ENCODE assay signal across 3 cellular contexts in the genomic region with DNA sequence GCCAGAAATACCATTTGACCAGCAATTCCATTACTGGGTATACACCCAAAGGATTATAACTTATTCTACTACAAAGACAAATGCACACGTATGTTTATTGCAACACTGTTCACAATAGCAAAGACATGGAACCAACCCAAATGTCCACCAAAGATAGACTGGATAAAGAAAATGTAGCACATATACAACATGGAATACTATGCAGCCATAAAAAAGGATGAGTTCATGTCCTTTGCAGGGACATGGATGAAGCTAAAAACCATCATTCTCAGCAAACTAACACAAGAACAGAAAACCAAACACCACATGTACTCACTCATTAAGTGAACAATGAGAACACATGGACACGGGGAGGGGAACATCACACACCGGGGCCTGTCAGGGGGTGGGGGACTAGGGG. TPM values are rescaled to one million over a fixed set of nuclear protein-coding genes. Genes with fewer than 3 reads are reported as not detected.
DNase-seq lines count a peak whose midpoint lies in the region; ATAC-seq, FAIRE-seq and TF ChIP-seq lines count a peak whose summit lies in the region.
"Not testable (repeated sequence)": the region's sequence is repeated elsewhere in the genome, so short reads cannot be mapped to it uniquely, and the experiment has no call there.

No MANE protein-coding gene starts in this region.

- POLR2A ChIA-PET in A549 (lab: Yijun Ruan, JAX); HEK293 (lab: Yijun Ruan, JAX); K562 (lab: Yijun Ruan, JAX): not testable (repeated sequence)

- TF ChIP-seq EP300 in A549 (IDR thresholded peaks at IDR 0.05); K562 (IDR thresholded peaks at IDR 0.05; ENCODE audit: low read length): not testable (repeated sequence)

- ATAC-seq in A549, K562: not testable (repeated sequence)

- DNase-seq in A549 (ENCODE audit: low read depth in 1 of 2, low spot score in 1 of 2); K562 (ENCODE audit: extremely low read depth in 1 of 4, low spot score in 3 of 4): not testable (repeated sequence)

- not testable (repeated sequence) for H3K4me3 ChIP-seq in A549; HEK293 (ENCODE audit: low read depth, low read length); K562

- BruUV-seq in K562 (replicated peaks; lab: Mats Ljungman, UMichigan), result not testable (repeated sequence)

- H3K9ac ChIP-seq in K562 (ENCODE audit: insufficient read depth in 1 of 2, low read depth in 2 of 2, low read length in 2 of 2), result not testable (repeated sequence)

- H4K20me1 ChIP-seq in K562 (replicated peaks; ENCODE audit: control insufficient read depth, insufficient read depth, low read length), result not testable (repeated sequence)

- H3K9me1 ChIP-seq in K562 (ENCODE audit: control insufficient read depth, insufficient read depth, low read length), result not testable (repeated sequence)

- H3K36me3 ChIP-seq in HEK293 (ENCODE audit: control insufficient read depth in 2 of 2, insufficient read depth in 1 of 2, low read length in 2 of 2), result peaks cover 11 to 45% of the 10 kb centered on the region in 2 experiments
- H3K36me3 ChIP-seq in K562 (ENCODE audit: control insufficient read depth, insufficient read depth, low read length), result not testable (repeated sequence)

- H3K79me2 ChIP-seq in K562 (ENCODE audit: control insufficient read depth, insufficient read depth, low read length), result not testable (repeated sequence)

- not testable (repeated sequence) for TF ChIP-seq RAD21 in A549 (conservative IDR thresholded peaks at IDR 0.05 in 1 of 2, IDR thresholded peaks at IDR 0.05 in 1 of 2); K562 (CRISPR knock-in tag; conservative IDR thresholded peaks at IDR 0.05 in 1 of 2, IDR thresholded peaks at IDR 0.05 in 1 of 2)

- H3K4me1 ChIP-seq in A549; HEK293 (ENCODE audit: control insufficient read depth, insufficient read depth, low read length); K562 (replicated peaks in 1 of 2; ENCODE audit: control insufficient read depth in 2 of 2, insufficient read depth in 2 of 2, low read length in 2 of 2): not testable (repeated sequence)

- H3K27ac ChIP-seq in A549; HEK293 (ENCODE audit: extremely low read depth, low read depth, low read length); K562 (ENCODE audit: extremely low read depth, low read depth, low read length): not testable (repeated sequence)

- TF ChIP-seq POLR2A in A549 (IDR thresholded peaks at IDR 0.05; ENCODE audit: low read length); K562 (conservative IDR thresholded peaks at IDR 0.05): not testable (repeated sequence)

- H3K4me2 ChIP-seq in A549; K562 (ENCODE audit: insufficient read depth, low read length): not testable (repeated sequence)

- H3K27me3 ChIP-seq in K562 (ENCODE audit: control insufficient read depth in 2 of 2, insufficient read depth in 2 of 2, low read length in 2 of 2), result not testable (repeated sequence)

- CTCF ChIA-PET in A549 (lab: Yijun Ruan, JAX); HEK293 (lab: Yijun Ruan, JAX); K562 (lab: Yijun Ruan, JAX; ENCODE audit: low intra/inter-chr PET ratio): not testable (repeated sequence)

- not testable (repeated sequence) for H2AFZ ChIP-seq in K562 (ENCODE audit: low read depth, low read length)

- TF ChIP-seq CTCF in A549 (IDR thresholded peaks at IDR 0.05); HEK293 (tag by site-specific recombination; IDR thresholded peaks at IDR 0.05); K562 (IDR thresholded peaks at IDR 0.05 in 2 of 3, conservative IDR thresholded peaks at IDR 0.05 in 1 of 3; ENCODE audit: insufficient read depth in 2 of 3, low read depth in 1 of 3, low read length in 3 of 3): not testable (repeated sequence)

- H3K9me3 ChIP-seq in A549, result peaks cover 11% of the 10 kb centered on the region; the same call in 2 of the 3 replicates
- H3K9me3 ChIP-seq in HEK293 (ENCODE audit: control insufficient read depth, insufficient read depth, low read depth, low read length); K562 (replicated peaks; ENCODE audit: control insufficient read depth, insufficient read depth, low read depth, low read length): not testable (repeated sequence)

- intact Hi-C loops in K562 (cut with micrococcal nuclease), result not testable (repeated sequence)

- FAIRE-seq in A549 (lab: Jason Lieb, UNC); K562 (lab: Jason Lieb, UNC): not testable (repeated sequence)

- WGBS in A549 (ENCODE audit: missing lambda C conversion rate), result 84% methylated on average over 3 of the region's 3 CpGs
- 83% methylated on average over 3 of the region's 3 CpGs for WGBS in K562 (ENCODE audit: insufficient coverage, low coverage, missing lambda C conversion rate)

- in situ Hi-C loops in K562 (cut with MboI), result loop anchor here (25.0 kb wide), 1 partner anchor 439 kb away; a partner anchor contains a TSS

TF ChIP-seq in A549, 52 proteins besides CTCF, POLR2A, EP300 and RAD21:
- TF ChIP-seq KDM1A (IDR thresholded peaks at IDR 0.05; ENCODE audit: low read depth), result peak; percentile 52; the same call in 1 of the 2 replicates

TF ChIP-seq in HEK293, 187 proteins besides CTCF, POLR2A, EP300 and RAD21:
- peak; percentile 77 for TF ChIP-seq ZNF146 (tag by site-specific recombination; IDR thresholded peaks at IDR 0.05)

TF ChIP-seq in K562, 482 proteins besides CTCF, POLR2A, EP300 and RAD21:
- TF ChIP-seq ZNF146 (CRISPR knock-in tag; IDR thresholded peaks at IDR 0.05; ENCODE audit: unreplicated experiment) (peak; percentile 51), KDM1A (IDR thresholded peaks at IDR 0.05) (0 out of 4 replicates have a peak, but pooled peaks of 1 of the 2 experiments have one; percentile 19)

RNA-seq across cellular contexts. Expression of a gene that starts 25.6 kb away (rescaled TPM):
- polyA plus RNA-seq in A549 (2011; rRNA removed) (83.7 and 90.4 TPM in 2 replicates), A549 (2017; fragmentation: RNase III; extraction: RNeasy Plus Mini Kit Qiagen cat#74134 plus additional on column Dnase treatment) (26.7 to 30.1 TPM (median 28.1 TPM) in 3 replicates), K562 (2011; rRNA removed) (46.9 and 56.3 TPM in 2 replicates), K562 (2014; fragmentation: Illumina TruSeq; extraction: Trizol) (34.1 and 40.3 TPM in 2 replicates), K562 (2014; fragmentation: Nextera tagmentation; extraction: Ambion mirVana) (10 to 100 TPM; 22.4 to 30.1 TPM), K562 (2014; rRNA removed) (22.2 and 24.0 TPM in 2 replicates)
- 20.6 and 25.8 TPM in 2 replicates for polyA plus RNA-seq in A549 (2012; cell fraction: cytosol; rRNA removed)
- polyA plus RNA-seq in A549 (2012; cell fraction: nucleus; rRNA removed), result 14.7 and 20.1 TPM in 2 replicates
- polyA minus RNA-seq in A549 (2011; rRNA and poly(A)+ RNA removed), result 86.8 and 113 TPM in 2 replicates
- total RNA-seq in K562 (2011; cell fraction: chromatin; rRNA removed; ENCODE audit: low replicate concordance), result 10.5 and 14.3 TPM in 2 replicates
- total RNA-seq in K562 (2011; cell fraction: nucleolus; rRNA removed), result 7.5 and 9.7 TPM in 2 replicates
- 11.1 and 20.4 TPM in 2 replicates for total RNA-seq in K562 (2011; cell fraction: nucleoplasm; rRNA removed)
- total RNA-seq in K562 (2014; rRNA removed) (15.3 and 15.9 TPM in 2 replicates), K562 (2014; rRNA removed; fragmentation: Illumina TruSeq; extraction: Trizol) (35.9 and 40.9 TPM in 2 replicates), K562 (2015; rRNA removed; fragmentation: Illumina TruSeq; extraction: Trizol) (28.1 and 28.4 TPM in 2 replicates), K562 (2021) (35.6 and 37.5 TPM in 2 replicates)
- 30.0 and 38.4 TPM in 2 replicates for polyA plus RNA-seq in K562 (2011; cell fraction: cytosol; rRNA removed)
- polyA plus RNA-seq in K562 (2011; cell fraction: nucleus; rRNA removed), result 20.3 and 34.9 TPM in 2 replicates
- polyA plus RNA-seq in K562 (2012), result 22.5 and 30.1 TPM in 2 replicates
- 79.9 and 83.2 TPM in 2 replicates for polyA minus RNA-seq in K562 (2011; rRNA and poly(A)+ RNA removed)
- polyA minus RNA-seq in K562 (2011; cell fraction: cytosol; rRNA and poly(A)+ RNA removed), result 31.9 and 32.4 TPM in 2 replicates
- polyA minus RNA-seq in K562 (2011; cell fraction: nucleus; rRNA and poly(A)+ RNA removed), result 7.7 and 13.8 TPM in 2 replicates
